Comparison of ENCODE assay signal across 12 cellular contexts in genomic region chr11:86143429-86144030, GRCh38.
DNase-seq lines count a peak whose midpoint lies in the region; ATAC-seq and TF ChIP-seq lines count a peak whose summit lies in the region.
"Had no signal": no experiment of that assay in that cellular context is flagged by ENCODE, and none has a peak within 500 bp of the region (broad histone marks: within the 10 kb centered on the region; RNA-seq: fewer than 3 reads in every experiment).

No MANE protein-coding gene starts in this region.

- no peak overlapping the region for H3K27ac ChIP-seq in CD4-positive, alpha-beta memory T cell (ENCODE audit: low read depth, low read length)
- peak overlapping the region; percentile 48 for H3K27ac ChIP-seq in left ventricle myocardium inferior (replicated peaks)

- peak; percentile 40 for ATAC-seq in GM19395 (IDR thresholded peaks at IDR 0.05; ENCODE audit: unreplicated experiment)
- ATAC-seq in HG03439 (IDR thresholded peaks at IDR 0.05; ENCODE audit: unreplicated experiment): no peak
- no peak for ATAC-seq in SK-N-SH treated with all-trans-retinoic acid at 6 μM for 48 hours
- no peak for ATAC-seq in GM18868 (IDR thresholded peaks at IDR 0.05; ENCODE audit: unreplicated experiment)

- no peak for TF ChIP-seq CTCF in left ventricle myocardium inferior (IDR thresholded peaks at IDR 0.05; ENCODE audit: borderline replicate concordance)

- H3K4me3 Mint-ChIP-seq in CD4-positive, alpha-beta memory T cell: peak overlapping the region in 7 of 8 donors; percentile 2 to 77 (median 35)

- H3K4me1 ChIP-seq in CD4-positive, alpha-beta memory T cell (ENCODE audit: insufficient read depth, low read length): peaks cover 62% of the 10 kb centered on the region
- H3K4me1 ChIP-seq in left ventricle myocardium inferior: peaks cover 10% of the 10 kb centered on the region

- H3K4me3 ChIP-seq in CD4-positive, alpha-beta memory T cell (ENCODE audit: low read length in 2 of 2): no peak overlapping the region
- H3K4me3 ChIP-seq in left ventricle myocardium inferior: no peak overlapping the region

- H3K9me3 Mint-ChIP-seq in CD4-positive, alpha-beta memory T cell: no peaks in the 10 kb centered on the region

- CTCF ChIA-PET in CD4-positive, alpha-beta memory T cell (lab: Charles Lee; ENCODE audit: partially characterized antibody): interaction anchor here (1.3 to 1.5 kb wide), 2 partner anchors 50 to 76 kb away, joined by 4 to 6 read pairs; no protein-coding TSS in a partner anchor

- POLR2A ChIA-PET in CD4-positive, alpha-beta memory T cell (lab: Charles Lee; ENCODE audit: partially characterized antibody): interaction anchor here (1.0 to 2.1 kb wide), 2 partner anchors 50 to 74 kb away, joined by 3 to 6 read pairs; partner anchors contain the start of gene PICALM

- peak overlapping the region in 6 of 7 donors; percentile 32 to 87 (median 64) for H3K27ac Mint-ChIP-seq in CD4-positive, alpha-beta memory T cell

- H3K4me1 Mint-ChIP-seq in CD4-positive, alpha-beta memory T cell: peaks cover 23 to 59% (median 41%) of the 10 kb centered on the region in 4 donors

- intact Hi-C loops in CD4-positive, alpha-beta memory T cell (cut with micrococcal nuclease): no loop called here
- intact Hi-C loops in left ventricle myocardium inferior (cut with micrococcal nuclease): no loop called here

- H3K36me3 Mint-ChIP-seq in CD4-positive, alpha-beta memory T cell: peaks cover 0 to 2% of the 10 kb centered on the region in 2 donors

- H3K36me3 ChIP-seq in CD4-positive, alpha-beta memory T cell (ENCODE audit: insufficient read depth, low read length): no peaks in the 10 kb centered on the region
- no peaks in the 10 kb centered on the region for H3K36me3 ChIP-seq in left ventricle myocardium inferior

- H3K27me3 ChIP-seq in CD4-positive, alpha-beta memory T cell (ENCODE audit: insufficient read depth, low read length): no peaks in the 10 kb centered on the region
- H3K27me3 ChIP-seq in left ventricle myocardium inferior (ENCODE audit: low read depth): no peaks in the 10 kb centered on the region

- H3K9me3 ChIP-seq in CD4-positive, alpha-beta memory T cell (ENCODE audit: control insufficient read depth in 1 of 2, low read length in 2 of 2): no peaks in the 10 kb centered on the region
- no peaks in the 10 kb centered on the region for H3K9me3 ChIP-seq in left ventricle myocardium inferior (replicated peaks)

- peak in 2 of 5 donors; percentile 12 to 28 for DNase-seq in CD4-positive, alpha-beta memory T cell
- DNase-seq in NOMO-1 treated with dmso at 0.1 percent for 144 hours (lab: John Stamatoyannopoulos, UW; ENCODE audit: unreplicated experiment): peak; percentile 48
- peak; percentile 39 for DNase-seq in left ventricle myocardium inferior
- no peak for DNase-seq in stimulated activated CD8-positive, alpha-beta memory T cell treated with anti-CD3 and anti-CD28 coated beads, Interleukin-4, amount 100 ng/mL, for 48 hours
- DNase-seq: activated CD4-positive, alpha-beta T cell treated with anti-CD3 and anti-CD28 coated beads for 4 hours; DMS79 treated with DMSO at 0.1 percent for 48 hours; NCI-H1436 treated with DMSO at 0.1 percent for 48 hours; RPMI8226 had no signal

- H3K27me3 Mint-ChIP-seq in CD4-positive, alpha-beta memory T cell: no peaks in the 10 kb centered on the region

TF ChIP-seq in SK-N-SH treated with all-trans-retinoic acid at 6 μM for 48 hours, 23 proteins besides CTCF, POLR2A, EP300 and RAD21:
- TF ChIP-seq ZC3H10 (CRISPR knock-in tag; IDR thresholded peaks at IDR 0.05) (no peak), ZFP30 (CRISPR knock-in tag; IDR thresholded peaks at IDR 0.05) (no peak), RARB (CRISPR knock-in tag; IDR thresholded peaks at IDR 0.05) (no peak), CSDC2 (CRISPR knock-in tag; IDR thresholded peaks at IDR 0.05) (no peak), ZFP3 (CRISPR knock-in tag; IDR thresholded peaks at IDR 0.05) (no peak), ZNF8 (CRISPR knock-in tag; IDR thresholded peaks at IDR 0.05) (no peak), ARNTL (CRISPR knock-in tag; IDR thresholded peaks at IDR 0.05; ENCODE audit: borderline replicate concordance, low read depth) (no peak), TCF4 (CRISPR knock-in tag; IDR thresholded peaks at IDR 0.05; ENCODE audit: borderline replicate concordance) (no peak), ZNF565 (CRISPR knock-in tag; conservative IDR thresholded peaks at IDR 0.05; ENCODE audit: low read depth) (no peak), POU6F1 (CRISPR knock-in tag; IDR thresholded peaks at IDR 0.05; ENCODE audit: borderline replicate concordance, low read depth) (no peak), ZNF70 (CRISPR knock-in tag; IDR thresholded peaks at IDR 0.05) (no peak)
- TF ChIP-seq, protein P1, sequence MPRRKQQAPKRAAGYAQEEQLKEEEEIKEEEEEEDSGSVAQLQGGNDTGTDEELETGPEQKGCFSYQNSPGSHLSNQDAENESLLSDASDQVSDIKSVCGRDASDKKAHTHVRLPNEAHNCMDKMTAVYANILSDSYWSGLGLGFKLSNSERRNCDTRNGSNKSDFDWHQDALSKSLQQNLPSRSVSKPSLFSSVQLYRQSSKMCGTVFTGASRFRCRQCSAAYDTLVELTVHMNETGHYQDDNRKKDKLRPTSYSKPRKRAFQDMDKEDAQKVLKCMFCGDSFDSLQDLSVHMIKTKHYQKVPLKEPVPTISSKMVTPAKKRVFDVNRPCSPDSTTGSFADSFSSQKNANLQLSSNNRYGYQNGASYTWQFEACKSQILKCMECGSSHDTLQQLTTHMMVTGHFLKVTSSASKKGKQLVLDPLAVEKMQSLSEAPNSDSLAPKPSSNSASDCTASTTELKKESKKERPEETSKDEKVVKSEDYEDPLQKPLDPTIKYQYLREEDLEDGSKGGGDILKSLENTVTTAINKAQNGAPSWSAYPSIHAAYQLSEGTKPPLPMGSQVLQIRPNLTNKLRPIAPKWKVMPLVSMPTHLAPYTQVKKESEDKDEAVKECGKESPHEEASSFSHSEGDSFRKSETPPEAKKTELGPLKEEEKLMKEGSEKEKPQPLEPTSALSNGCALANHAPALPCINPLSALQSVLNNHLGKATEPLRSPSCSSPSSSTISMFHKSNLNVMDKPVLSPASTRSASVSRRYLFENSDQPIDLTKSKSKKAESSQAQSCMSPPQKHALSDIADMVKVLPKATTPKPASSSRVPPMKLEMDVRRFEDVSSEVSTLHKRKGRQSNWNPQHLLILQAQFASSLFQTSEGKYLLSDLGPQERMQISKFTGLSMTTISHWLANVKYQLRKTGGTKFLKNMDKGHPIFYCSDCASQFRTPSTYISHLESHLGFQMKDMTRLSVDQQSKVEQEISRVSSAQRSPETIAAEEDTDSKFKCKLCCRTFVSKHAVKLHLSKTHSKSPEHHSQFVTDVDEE (CRISPR knock-in tag; IDR thresholded peaks at IDR 0.05): no peak
- TF ChIP-seq, protein P2, sequence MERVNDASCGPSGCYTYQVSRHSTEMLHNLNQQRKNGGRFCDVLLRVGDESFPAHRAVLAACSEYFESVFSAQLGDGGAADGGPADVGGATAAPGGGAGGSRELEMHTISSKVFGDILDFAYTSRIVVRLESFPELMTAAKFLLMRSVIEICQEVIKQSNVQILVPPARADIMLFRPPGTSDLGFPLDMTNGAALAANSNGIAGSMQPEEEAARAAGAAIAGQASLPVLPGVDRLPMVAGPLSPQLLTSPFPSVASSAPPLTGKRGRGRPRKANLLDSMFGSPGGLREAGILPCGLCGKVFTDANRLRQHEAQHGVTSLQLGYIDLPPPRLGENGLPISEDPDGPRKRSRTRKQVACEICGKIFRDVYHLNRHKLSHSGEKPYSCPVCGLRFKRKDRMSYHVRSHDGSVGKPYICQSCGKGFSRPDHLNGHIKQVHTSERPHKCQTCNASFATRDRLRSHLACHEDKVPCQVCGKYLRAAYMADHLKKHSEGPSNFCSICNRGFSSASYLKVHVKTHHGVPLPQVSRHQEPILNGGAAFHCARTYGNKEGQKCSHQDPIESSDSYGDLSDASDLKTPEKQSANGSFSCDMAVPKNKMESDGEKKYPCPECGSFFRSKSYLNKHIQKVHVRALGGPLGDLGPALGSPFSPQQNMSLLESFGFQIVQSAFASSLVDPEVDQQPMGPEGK (CRISPR knock-in tag; IDR thresholded peaks at IDR 0.05; ENCODE audit: borderline replicate concordance): no peak
- TF ChIP-seq, protein P3, sequence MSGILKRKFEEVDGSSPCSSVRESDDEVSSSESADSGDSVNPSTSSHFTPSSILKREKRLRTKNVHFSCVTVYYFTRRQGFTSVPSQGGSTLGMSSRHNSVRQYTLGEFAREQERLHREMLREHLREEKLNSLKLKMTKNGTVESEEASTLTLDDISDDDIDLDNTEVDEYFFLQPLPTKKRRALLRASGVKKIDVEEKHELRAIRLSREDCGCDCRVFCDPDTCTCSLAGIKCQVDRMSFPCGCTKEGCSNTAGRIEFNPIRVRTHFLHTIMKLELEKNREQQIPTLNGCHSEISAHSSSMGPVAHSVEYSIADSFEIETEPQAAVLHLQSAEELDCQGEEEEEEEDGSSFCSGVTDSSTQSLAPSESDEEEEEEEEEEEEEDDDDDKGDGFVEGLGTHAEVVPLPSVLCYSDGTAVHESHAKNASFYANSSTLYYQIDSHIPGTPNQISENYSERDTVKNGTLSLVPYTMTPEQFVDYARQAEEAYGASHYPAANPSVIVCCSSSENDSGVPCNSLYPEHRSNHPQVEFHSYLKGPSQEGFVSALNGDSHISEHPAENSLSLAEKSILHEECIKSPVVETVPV (CRISPR knock-in tag; IDR thresholded peaks at IDR 0.05): no peak
